ENCODE assay signal across 1 cellular context in genomic region chr9:129679537-129679936, GRCh38.
TF ChIP-seq lines count a peak whose summit lies in the region.

No MANE protein-coding gene starts in this region.

TF ChIP-seq in HEK293, 187 proteins besides CTCF, POLR2A, EP300 and RAD21 (continued from another document):
- TF ChIP-seq, protein P1, sequence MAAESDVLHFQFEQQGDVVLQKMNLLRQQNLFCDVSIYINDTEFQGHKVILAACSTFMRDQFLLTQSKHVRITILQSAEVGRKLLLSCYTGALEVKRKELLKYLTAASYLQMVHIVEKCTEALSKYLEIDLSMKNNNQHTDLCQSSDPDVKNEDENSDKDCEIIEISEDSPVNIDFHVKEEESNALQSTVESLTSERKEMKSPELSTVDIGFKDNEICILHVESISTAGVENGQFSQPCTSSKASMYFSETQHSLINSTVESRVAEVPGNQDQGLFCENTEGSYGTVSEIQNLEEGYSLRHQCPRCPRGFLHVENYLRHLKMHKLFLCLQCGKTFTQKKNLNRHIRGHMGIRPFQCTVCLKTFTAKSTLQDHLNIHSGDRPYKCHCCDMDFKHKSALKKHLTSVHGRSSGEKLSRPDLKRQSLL (tag by site-specific recombination; IDR thresholded peaks at IDR 0.05), result 0 out of 2 replicates have a peak, but pooled peaks have one; percentile 10
- TF ChIP-seq ZNF600 (tag by site-specific recombination; IDR thresholded peaks at IDR 0.05) (peak; percentile 55; the same call in 1 of the 2 replicates), ZSCAN23 (tag by site-specific recombination; IDR thresholded peaks at IDR 0.05) (no peak)
TF ChIP-seq in HEK293: peak in this region for 2.
